Comparison of ENCODE assay signal across 10 cellular contexts in the genomic region with DNA sequence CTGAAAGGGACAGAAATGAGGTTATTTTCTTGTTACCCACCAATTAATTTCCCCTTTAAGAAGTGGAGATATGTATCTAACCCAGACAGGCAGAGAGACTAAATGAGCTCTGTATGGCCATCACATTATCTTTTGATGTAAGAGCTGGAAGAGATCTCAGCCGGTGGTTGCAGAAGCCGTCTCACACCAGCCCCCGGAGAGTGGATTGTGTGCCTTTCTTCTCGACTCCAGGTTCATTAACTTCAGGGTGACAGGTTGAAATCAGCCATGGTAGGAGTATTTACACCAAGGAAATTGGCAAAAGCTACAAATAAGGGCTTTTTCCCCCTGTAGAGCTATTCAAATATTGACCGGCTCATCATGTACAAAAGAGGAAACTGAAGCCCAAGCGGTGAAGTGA.
"Had no signal": no experiment of that assay in that cellular context is flagged by ENCODE, and none has a peak within 500 bp of the region (broad histone marks: within the 10 kb centered on the region; RNA-seq: fewer than 3 reads in every experiment).

No MANE protein-coding gene starts in this region.

- H3K27ac ChIP-seq: HL-60, KMS-11 had no signal

- H3K4me3 Mint-ChIP-seq: GM23338, H9, IgD-negative memory B cell had no signal

- DNase-seq: H9, HCEC 1CT, KBM-7 had no signal

- H3K9ac ChIP-seq: KMS-11 had no signal

- H3K9me3 Mint-ChIP-seq: H9 had no signal

- H3K27ac Mint-ChIP-seq: GM23338, H9, IgD-negative memory B cell had no signal

- H3K4me2 ChIP-seq: GM23338, KMS-11 had no signal

- H2AFZ ChIP-seq: GM23338 had no signal

- H3K4me3 ChIP-seq: GM23338 had no signal

- FAIRE-seq: H1, H54, HepG2 had no signal
